In genomic region chr13:39688278-39688677, GRCh38 we compare ENCODE assay signal across 14 cellular contexts. TPM values are rescaled to one million over a fixed set of nuclear protein-coding genes. Genes with fewer than 3 reads are reported as not detected.
A peak's percentile ranks its signal among the peaks of the same experiment; 100 is the strongest.
DNase-seq lines count a peak whose midpoint lies in the region; ATAC-seq and TF ChIP-seq lines count a peak whose summit lies in the region.
"Had no signal": no experiment of that assay in that cellular context is flagged by ENCODE, and none has a peak within 500 bp of the region (broad histone marks: within the 10 kb centered on the region; RNA-seq: fewer than 3 reads in every experiment).

No MANE protein-coding gene starts in this region.

- H3K27ac Mint-ChIP-seq in effector memory CD8-positive, alpha-beta T cell = peak overlapping the region; percentile 9 to 36

- H3K36me3 ChIP-seq in colonic mucosa = no peaks in the 10 kb centered on the region

- DNase-seq in MV-4-11 (lab: John Stamatoyannopoulos, UW) (peak; percentile 59), RKO (ENCODE audit: low spot score) (no peak), T1000 (lab: John Stamatoyannopoulos, UW) (no peak), colonic mucosa (no peak)
- DNase-seq in effector memory CD8-positive, alpha-beta T cell = no peak
- DNase-seq: activated effector memory CD4-positive, alpha-beta T cell treated with anti-CD3 and anti-CD28 coated beads, Interleukin-2, amount 50 U/mL, for 16 hours; midbrain; RPMI8226; stimulated activated CD4-positive, alpha-beta T cell treated with anti-CD3 and anti-CD28 coated beads, Interleukin-4, amount 100 ng/mL, for 1 hour; substantia nigra had no signal

- no peaks in the 10 kb centered on the region for H3K4me1 ChIP-seq in colonic mucosa

- no peak overlapping the region for H3K9ac ChIP-seq in colonic mucosa (ENCODE audit: low read depth in 2 of 2, low read length in 2 of 2)

- no peaks in the 10 kb centered on the region for H3K9me3 Mint-ChIP-seq in effector memory CD8-positive, alpha-beta T cell
- H3K9me3 Mint-ChIP-seq: central memory CD8-positive, alpha-beta T cell had no signal

- no peak overlapping the region for H3K4me3 Mint-ChIP-seq in effector memory CD8-positive, alpha-beta T cell
- H3K4me3 Mint-ChIP-seq: central memory CD8-positive, alpha-beta T cell had no signal

- H3K36me3 Mint-ChIP-seq in effector memory CD8-positive, alpha-beta T cell (ENCODE audit: insufficient read depth) = peaks cover 18% of the 10 kb centered on the region

- no peak for TF ChIP-seq CTCF in colonic mucosa (IDR thresholded peaks at IDR 0.05)

- H3K4me1 Mint-ChIP-seq in effector memory CD8-positive, alpha-beta T cell (ENCODE audit: low read depth in 2 of 2) = peaks cover 3 to 11% of the 10 kb centered on the region in 2 donors

- H3K27me3 ChIP-seq in colonic mucosa = no peaks in the 10 kb centered on the region

- no peaks in the 10 kb centered on the region for H3K27me3 Mint-ChIP-seq in effector memory CD8-positive, alpha-beta T cell
- H3K27me3 Mint-ChIP-seq: central memory CD8-positive, alpha-beta T cell had no signal

- no peaks in the 10 kb centered on the region for H3K9me3 ChIP-seq in colonic mucosa

- peak; percentile 22 for ATAC-seq in GM18909 (IDR thresholded peaks at IDR 0.05; ENCODE audit: poor library complexity, unreplicated experiment)
- peak; percentile 6 for ATAC-seq in HG02588 (IDR thresholded peaks at IDR 0.05; ENCODE audit: unreplicated experiment)
- no peak for ATAC-seq in effector memory CD8-positive, alpha-beta T cell (replicated peaks)
- ATAC-seq: K562 had no signal

- no peak overlapping the region for H3K4me3 ChIP-seq in colonic mucosa
- H3K4me3 ChIP-seq: K562 had no signal

- H3K27ac ChIP-seq in colonic mucosa = no peak overlapping the region

- intact Hi-C loops in colonic mucosa (cut with DNase I) = loop anchor here (10.0 kb wide), 2 partner anchors 997 to 1087 kb away; partner anchors contain the start of gene MRPS31

RNA-seq across cellular contexts. Expression of gene COG6, which starts 32.8 kb away (rescaled TPM):
- total RNA-seq in colonic mucosa = 10 to 100 TPM; 31.9 to 37.0 TPM
